Comparison of ENCODE assay signal across 12 cellular contexts in genomic region chr4:1643971-1644735, GRCh38.
"Had no signal": no experiment of that assay in that cellular context is flagged by ENCODE, and none has a peak within 500 bp of the region (broad histone marks: within the 10 kb centered on the region; RNA-seq: fewer than 3 reads in every experiment).

No MANE protein-coding gene starts in this region.

- H3K27me3 ChIP-seq: breast epithelium, colonic mucosa, gastrocnemius medialis had no signal

- H3K36me3 ChIP-seq: breast epithelium, colonic mucosa, gastrocnemius medialis had no signal

- H3K4me1 ChIP-seq: breast epithelium, colonic mucosa, gastrocnemius medialis had no signal

- H3K4me3 ChIP-seq: colonic mucosa, gastrocnemius medialis, lung had no signal

- H3K27ac ChIP-seq: breast epithelium, colonic mucosa, epithelial cell of prostate, gastrocnemius medialis had no signal

- H3K9me3 ChIP-seq: breast epithelium, colonic mucosa, gastrocnemius medialis had no signal

- DNase-seq: activated CD4-positive, alpha-beta T cell treated with anti-CD3 and anti-CD28 coated beads, Interleukin-2, amount 10 ng/mL, durations not matched to agents 7 days and 5 days; activated T-cell treated with anti-CD3 and anti-CD28 coated beads, Interleukin-2, amount 50 U/mL, for 1 hour; colonic mucosa; effector memory CD4-positive, alpha-beta T cell; gastrocnemius medialis; stimulated activated CD4-positive, alpha-beta T cell treated with anti-CD3 and anti-CD28 coated beads, Interleukin-4, amount 100 ng/mL, for 1 hour; stimulated activated CD8-positive, alpha-beta memory T cell treated with anti-CD3 and anti-CD28 coated beads, Interleukin-4, amount 100 ng/mL, for 48 hours; stimulated activated naive CD8-positive, alpha-beta T cell treated with anti-CD3 and anti-CD28 coated beads, Interleukin-15, Interleukin-2, amounts not matched to agents 100 U/mL and 50 U/mL, for 24 hours; T-helper 17 cell had no signal
